In genomic region chr3:10406414-10406813, GRCh38 we compare ENCODE assay signal across 27 cellular contexts.
"Had no signal": no experiment of that assay in that cellular context is flagged by ENCODE, and none has a peak within 500 bp of the region (broad histone marks: within the 10 kb centered on the region; RNA-seq: fewer than 3 reads in every experiment).

No MANE protein-coding gene starts in this region.

- H3K4me3 ChIP-seq: coronary artery, dorsolateral prefrontal cortex, esophagus squamous epithelium, gastrocnemius medialis, heart right ventricle, left lung, lower lobe of right lung, mucosa of descending colon had no signal

- FAIRE-seq: colon, endothelial cell of umbilical vein, islet of Langerhans, keratinocyte had no signal

- H3K36me3 Mint-ChIP-seq: mesothelial cell of epicardium had no signal

- H3K4me3 Mint-ChIP-seq: mesothelial cell of epicardium had no signal

- H3K27ac ChIP-seq: coronary artery, epithelial cell of prostate, esophagus squamous epithelium, gastrocnemius medialis, heart right ventricle, left lung, lower lobe of right lung had no signal

- H3K9me3 ChIP-seq: esophagus squamous epithelium, gastrocnemius medialis, heart right ventricle, left lung, lower lobe of right lung, mucosa of descending colon had no signal

- ATAC-seq: esophagus mucosa, gastrocnemius medialis, heart right ventricle, left cardiac atrium, left lung, left ventricle myocardium superior, lower lobe of right lung, mucosa of descending colon had no signal

- H3K9me3 Mint-ChIP-seq: mesothelial cell of epicardium had no signal

- H3K36me3 ChIP-seq: esophagus squamous epithelium, gastrocnemius medialis, heart right ventricle, left lung, lower lobe of right lung had no signal

- H3K27ac Mint-ChIP-seq: mesothelial cell of epicardium had no signal

- H3K4me1 Mint-ChIP-seq: mesothelial cell of epicardium had no signal

- DNase-seq: dermis blood vessel endothelial cell; dorsolateral prefrontal cortex; effector CD4-positive, alpha-beta T cell; effector memory CD4-positive, alpha-beta T cell; erythroblast; esophagus squamous epithelium; foreskin fibroblast; foreskin melanocyte; gastrocnemius medialis; glutamatergic neuron; head of caudate nucleus; heart right ventricle; hippocampal formation; left cardiac atrium; left ventricle myocardium superior; lower lobe of right lung; mesenchymal stem cell; mucosa of descending colon had no signal

- H3K27me3 ChIP-seq: dorsolateral prefrontal cortex, esophagus squamous epithelium, gastrocnemius medialis, heart right ventricle, left lung had no signal

- H3K4me1 ChIP-seq: esophagus squamous epithelium, heart right ventricle, left lung, lower lobe of right lung had no signal
